Comparison of ENCODE assay signal across 8 cellular contexts in the genomic region with DNA sequence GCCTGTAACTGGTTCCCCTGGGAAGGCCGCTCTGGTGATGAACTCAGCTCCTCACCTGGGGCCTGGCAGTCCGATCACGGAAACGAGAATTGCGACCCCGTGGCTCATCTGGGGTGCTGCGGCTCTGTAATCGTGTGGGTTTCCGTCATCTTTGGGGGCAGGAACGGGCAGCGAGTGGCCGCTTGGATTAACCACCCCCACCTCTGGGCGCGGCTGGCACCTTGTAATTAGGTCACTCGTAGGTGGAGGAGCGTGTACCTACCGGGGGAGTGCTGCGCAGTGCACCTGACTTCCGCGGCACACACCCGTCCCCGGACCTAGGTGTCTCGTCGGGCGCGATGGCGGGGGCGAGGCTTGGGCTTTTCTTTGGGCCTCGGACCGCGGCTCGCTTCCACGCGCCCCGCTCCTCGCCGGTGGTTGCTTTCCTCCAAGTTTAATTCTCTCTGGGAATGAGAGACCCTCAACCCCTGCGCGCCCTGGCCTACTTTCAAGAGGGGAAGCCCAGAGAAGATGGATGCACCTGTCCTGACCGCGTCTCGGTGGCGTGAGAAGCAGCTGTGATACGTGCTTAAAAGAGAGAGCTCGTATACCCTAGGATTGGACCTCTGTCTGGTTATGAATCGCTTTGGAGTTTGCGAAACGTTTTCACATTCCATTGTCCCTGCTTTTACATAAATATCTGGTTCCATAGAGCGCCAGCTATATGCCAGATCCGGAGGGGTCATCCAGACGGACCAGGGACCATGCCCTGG. TPM values are rescaled to one million over a fixed set of nuclear protein-coding genes. Genes with fewer than 3 reads are reported as not detected.
DNase-seq lines count a peak whose midpoint lies in the region; ATAC-seq lines count a peak whose summit lies in the region.

No MANE protein-coding gene starts in this region.

- H3K9me3 Mint-ChIP-seq in activated CD4-positive, alpha-beta T cell treated with anti-CD3 and anti-CD28 coated beads, Interleukin-2, amount 10 ng/mL, durations not matched to agents 24 days and 14 days = no peaks in the 10 kb centered on the region
- no peaks in the 10 kb centered on the region for H3K9me3 Mint-ChIP-seq in T-helper 2 cell treated with Interferon-gamma antibody and Interleukin-4, amounts not matched to agents 5 μg/mL and 100 μg/mL, for 36 hours

- peak overlapping the region; percentile 100 for H3K27ac Mint-ChIP-seq in activated CD4-positive, alpha-beta T cell treated with anti-CD3 and anti-CD28 coated beads, Interleukin-2, amount 10 ng/mL, durations not matched to agents 24 days and 14 days
- H3K27ac Mint-ChIP-seq in T-helper 2 cell treated with Interferon-gamma antibody and Interleukin-4, amounts not matched to agents 5 μg/mL and 100 μg/mL, for 36 hours = peak overlapping the region; percentile 98

- ATAC-seq in HG03103 (IDR thresholded peaks at IDR 0.05; ENCODE audit: low read depth, unreplicated experiment) (peak; percentile 14), GM19395 (IDR thresholded peaks at IDR 0.05; ENCODE audit: unreplicated experiment) (no peak)

- H3K4me1 Mint-ChIP-seq in activated CD4-positive, alpha-beta T cell treated with anti-CD3 and anti-CD28 coated beads, Interleukin-2, amount 10 ng/mL, durations not matched to agents 24 days and 14 days = peaks cover 36% of the 10 kb centered on the region
- H3K4me1 Mint-ChIP-seq in T-helper 2 cell treated with Interferon-gamma antibody and Interleukin-4, amounts not matched to agents 5 μg/mL and 100 μg/mL, for 36 hours (ENCODE audit: low read depth) = peaks cover 35% of the 10 kb centered on the region

- H3K27me3 ChIP-seq in endocrine pancreas (ENCODE audit: control insufficient read depth, insufficient read depth, low read length) = no peaks in the 10 kb centered on the region

- peaks cover 30% of the 10 kb centered on the region for H3K4me1 ChIP-seq in endocrine pancreas (ENCODE audit: control insufficient read depth, insufficient read depth, low read length)

- peaks cover 32% of the 10 kb centered on the region for H3K36me3 Mint-ChIP-seq in activated CD4-positive, alpha-beta T cell treated with anti-CD3 and anti-CD28 coated beads, Interleukin-2, amount 10 ng/mL, durations not matched to agents 24 days and 14 days (ENCODE audit: low read depth)
- H3K36me3 Mint-ChIP-seq in T-helper 2 cell treated with Interferon-gamma antibody and Interleukin-4, amounts not matched to agents 5 μg/mL and 100 μg/mL, for 36 hours (ENCODE audit: low read depth) = peaks cover 28% of the 10 kb centered on the region

- intact Hi-C loops in activated CD4-positive, alpha-beta T cell treated with anti-CD3 and anti-CD28 coated beads, Interleukin-2, amount 10 ng/mL, durations not matched to agents 24 days and 14 days (cut with micrococcal nuclease) = loop anchor here (1.0 to 5.0 kb wide), 12 partner anchors 42 to 531 kb away; a partner anchor contains a TSS

- no peaks in the 10 kb centered on the region for H3K36me3 ChIP-seq in endocrine pancreas (ENCODE audit: control insufficient read depth, insufficient read depth, low read length)

- H3K27me3 Mint-ChIP-seq in activated CD4-positive, alpha-beta T cell treated with anti-CD3 and anti-CD28 coated beads, Interleukin-2, amount 10 ng/mL, durations not matched to agents 24 days and 14 days = no peaks in the 10 kb centered on the region
- no peaks in the 10 kb centered on the region for H3K27me3 Mint-ChIP-seq in T-helper 2 cell treated with Interferon-gamma antibody and Interleukin-4, amounts not matched to agents 5 μg/mL and 100 μg/mL, for 36 hours (ENCODE audit: low read depth)

- H3K4me3 ChIP-seq in endocrine pancreas (ENCODE audit: control insufficient read depth, insufficient read depth, low read length) = peak overlapping the region; percentile 61

- peak overlapping the region; percentile 97 for H3K4me3 Mint-ChIP-seq in activated CD4-positive, alpha-beta T cell treated with anti-CD3 and anti-CD28 coated beads, Interleukin-2, amount 10 ng/mL, durations not matched to agents 24 days and 14 days
- peak overlapping the region; percentile 80 for H3K4me3 Mint-ChIP-seq in T-helper 2 cell treated with Interferon-gamma antibody and Interleukin-4, amounts not matched to agents 5 μg/mL and 100 μg/mL, for 36 hours

- peak overlapping the region; percentile 58 for H3K9ac ChIP-seq in endocrine pancreas (ENCODE audit: control insufficient read depth, insufficient read depth, low read length)

- H3K9me3 ChIP-seq in endocrine pancreas (ENCODE audit: control insufficient read depth, low read length) = no peaks in the 10 kb centered on the region

- DNase-seq in activated CD4-positive, alpha-beta T cell treated with anti-CD3 and anti-CD28 coated beads, Interleukin-2, amount 10 ng/mL, durations not matched to agents 24 days and 14 days = no peak
- DNase-seq in activated CD4-positive, alpha-beta T cell treated with anti-CD3 and anti-CD28 coated beads for 48 hours = no peak
- no peak for DNase-seq in T-helper 2 cell treated with Interferon-gamma antibody and Interleukin-4, amounts not matched to agents 5 μg/mL and 100 μg/mL, for 36 hours (ENCODE audit: low spot score)
- DNase-seq in myocyte (ENCODE audit: low read depth) (peak; percentile 56), C1 segment of cervical spinal cord (lab: John Stamatoyannopoulos, UW) (no peak)

RNA-seq across cellular contexts. Expression of a gene that starts 0.7 kb away (rescaled TPM):
- total RNA-seq in activated CD4-positive, alpha-beta T cell treated with anti-CD3 and anti-CD28 coated beads, Interleukin-2, amount 10 ng/mL, durations not matched to agents 24 days and 14 days = 177 and 199 TPM in 2 replicates
- total RNA-seq in myocyte = 224 and 234 TPM in 2 replicates
- polyA plus RNA-seq in myocyte (2012) = 135 TPM

RNA-seq across cellular contexts. Expression of a gene that starts 49.9 kb away (rescaled TPM):
- total RNA-seq in activated CD4-positive, alpha-beta T cell treated with anti-CD3 and anti-CD28 coated beads, Interleukin-2, amount 10 ng/mL, durations not matched to agents 24 days and 14 days = 266 and 289 TPM in 2 replicates
- total RNA-seq in myocyte = 457 and 487 TPM in 2 replicates
- polyA plus RNA-seq in myocyte (2012) = 854 TPM
